In genomic region chr20:46752639-46753235, GRCh38 we compare ENCODE assay signal across 8 cellular contexts. TPM values are rescaled to one million over a fixed set of nuclear protein-coding genes. Genes with fewer than 3 reads are reported as not detected.
A peak's percentile ranks its signal among the peaks of the same experiment; 100 is the strongest.
DNase-seq lines count a peak whose midpoint lies in the region; ATAC-seq and TF ChIP-seq lines count a peak whose summit lies in the region.

No MANE protein-coding gene starts in this region.

- H3K36me3 ChIP-seq in heart left ventricle = no peaks in the 10 kb centered on the region

- H3K4me3 ChIP-seq in LNCaP clone FGC (ENCODE audit: low read depth, low read length) = no peak overlapping the region
- peak overlapping the region in 2 of 12 donors; percentile 18 to 20 for H3K4me3 ChIP-seq in heart left ventricle

- H3K4me3 Mint-ChIP-seq in activated naive CD8-positive, alpha-beta T cell treated with anti-CD3 and anti-CD28 coated beads for 36 hours = no peak overlapping the region

- H3K4me1 Mint-ChIP-seq in activated naive CD8-positive, alpha-beta T cell treated with anti-CD3 and anti-CD28 coated beads for 36 hours = peaks cover under 1% of the 10 kb centered on the region

- H3K27me3 Mint-ChIP-seq in activated naive CD8-positive, alpha-beta T cell treated with anti-CD3 and anti-CD28 coated beads for 36 hours = peaks cover 25% of the 10 kb centered on the region

- intact Hi-C loops in heart left ventricle (cut with DNase I) = loop anchor here in 7 of 10 donors (1.0 to 10.0 kb wide), 11 partner anchors 82 to 1862 kb away; no protein-coding TSS in a partner anchor
- intact Hi-C loops in sciatic nerve (cut with DNase I) = loop anchor here (10.0 kb wide), 1 partner anchor 872 kb away; no protein-coding TSS in a partner anchor

- 18 to 26% (median 21%) methylated on average over 13 of the region's 13 CpGs for WGBS in heart left ventricle, 4 donors

- TF ChIP-seq CTCF in LNCaP clone FGC (IDR thresholded peaks at IDR 0.05; ENCODE audit: control insufficient read depth, extremely low read depth, insufficient read depth) (peak; percentile 76), heart left ventricle (IDR thresholded peaks at IDR 0.05) (peak; percentile 59 to 83 (median 71))

- no peaks in the 10 kb centered on the region for H3K36me3 Mint-ChIP-seq in activated naive CD8-positive, alpha-beta T cell treated with anti-CD3 and anti-CD28 coated beads for 36 hours

- peaks cover 0 to 4% (median 0%) of the 10 kb centered on the region in 12 donors for H3K4me1 ChIP-seq in heart left ventricle

- no peak overlapping the region for H3K27ac Mint-ChIP-seq in activated naive CD8-positive, alpha-beta T cell treated with anti-CD3 and anti-CD28 coated beads for 36 hours

- no peak overlapping the region for H3K27ac ChIP-seq in heart left ventricle

- no peak for TF ChIP-seq POLR2A in heart left ventricle (IDR thresholded peaks at IDR 0.05)

- no peaks in the 10 kb centered on the region for H3K9me3 ChIP-seq in heart left ventricle

- H3K27me3 ChIP-seq in heart left ventricle = peaks cover 0 to 10% (median 0%) of the 10 kb centered on the region in 9 donors

- DNase-seq in DMS153 treated with DMSO at 0.1 percent for 48 hours (lab: John Stamatoyannopoulos, UW; ENCODE audit: unreplicated experiment) = peak; percentile 54
- peak; percentile 25 for DNase-seq in LNCaP clone FGC (ENCODE audit: low read depth)
- DNase-seq in SIG-M5 (lab: John Stamatoyannopoulos, UW) = peak; percentile 12
- DNase-seq in activated naive CD8-positive, alpha-beta T cell treated with anti-CD3 and anti-CD28 coated beads for 36 hours = peak; percentile 28
- DNase-seq in heart left ventricle = peak in 3 of 5 donors; percentile 17 to 44 (median 34)
- peak; percentile 85 for DNase-seq in sciatic nerve (ENCODE audit: low spot score)

- ATAC-seq in heart left ventricle (peak in 1 of 4 donors; percentile 45), sciatic nerve (peak; percentile 45), GM19324 (IDR thresholded peaks at IDR 0.05; ENCODE audit: low FRiP score, unreplicated experiment) (no peak), HG02870 (IDR thresholded peaks at IDR 0.05; ENCODE audit: unreplicated experiment) (no peak)

- H3K9me3 Mint-ChIP-seq in activated naive CD8-positive, alpha-beta T cell treated with anti-CD3 and anti-CD28 coated beads for 36 hours = no peaks in the 10 kb centered on the region

RNA-seq across cellular contexts. Expression of gene SLC2A10, which starts 43.3 kb away (rescaled TPM):
- total RNA-seq in activated naive CD8-positive, alpha-beta T cell treated with anti-CD3 and anti-CD28 coated beads for 36 hours = under 1 TPM; 0.06 to 0.08 TPM
- 1 to 10 TPM; 2.1 to 6.3 (median 3.1) TPM for total RNA-seq in heart left ventricle
- 1 to 10 TPM; 1.4 to 2.4 TPM for polyA plus RNA-seq in heart left ventricle
- 14.7 TPM for total RNA-seq in sciatic nerve

Comparison
In these comparisons a context has a peak if more than half of its experiments do, and no peak if none do; other contexts are left out.
1. DNase-seq: peak in every context shown above with its lines; median percentile 85 in sciatic nerve; 54 in DMS153 treated with DMSO at 0.1 percent for 48 hours; 34 in heart left ventricle; 28 in activated naive CD8-positive, alpha-beta T cell treated with anti-CD3 and anti-CD28 coated beads for 36 hours; 25 in LNCaP clone FGC; 12 in SIG-M5.